ENCODE assay signal across 41 cellular contexts in genomic region chr20:45299786-45300185, GRCh38. TPM values are rescaled to one million over a fixed set of nuclear protein-coding genes. Genes with fewer than 3 reads are reported as not detected.
"Had no signal": no experiment of that assay in that cellular context is flagged by ENCODE, and none has a peak within 500 bp of the region (broad histone marks: within the 10 kb centered on the region; RNA-seq: fewer than 3 reads in every experiment).

No MANE protein-coding gene starts in this region.

- ATAC-seq: activated naive CD4-positive, alpha-beta T cell treated with anti-CD3 and anti-CD28 coated beads, Interleukin-2, amount 50 U/mL, for 72 hours; activated naive CD8-positive, alpha-beta T cell treated with anti-CD3 and anti-CD28 coated beads, Interleukin-2, amount 50 U/mL, for 24 hours; activated T-cell treated with anti-CD3 and anti-CD28 coated beads, Interleukin-2, amount 50 U/mL, for 4 hours; activated T-cell treated with anti-CD3 and anti-CD28 coated beads, Interleukin-2, amount 50 U/mL, for 72 hours; activated T-helper 17 cell treated with anti-CD3 and anti-CD28 coated beads, Interleukin-2, amount 50 U/mL, for 72 hours; body of pancreas had no signal

- H3K36me3 Mint-ChIP-seq: activated naive CD4-positive, alpha-beta T cell treated with anti-CD3 and anti-CD28 coated beads, Interleukin-2, amount 10 ng/mL, durations not matched to agents 7 days and 5 days; activated naive CD4-positive, alpha-beta T cell treated with anti-CD3 and anti-CD28 coated beads, Interleukin-2, amount 50 U/mL, for 24 hours; activated naive CD8-positive, alpha-beta T cell; activated naive CD8-positive, alpha-beta T cell treated with anti-CD3 and anti-CD28 coated beads for 36 hours; activated naive CD8-positive, alpha-beta T cell treated with anti-CD3 and anti-CD28 coated beads, Interleukin-2, amount 10 ng/mL, durations not matched to agents 7 days and 5 days; brain had no signal

- H3K27ac Mint-ChIP-seq: activated naive CD4-positive, alpha-beta T cell treated with anti-CD3 and anti-CD28 coated beads for 36 hours; activated naive CD4-positive, alpha-beta T cell treated with anti-CD3 and anti-CD28 coated beads, Interleukin-2, amount 10 ng/mL, durations not matched to agents 7 days and 5 days; activated naive CD4-positive, alpha-beta T cell treated with anti-CD3 and anti-CD28 coated beads, Interleukin-2, amount 50 U/mL, for 24 hours; activated naive CD4-positive, alpha-beta T cell treated with anti-CD3 and anti-CD28 coated beads, Interleukin-2, amount 50 U/mL, for 72 hours; activated naive CD8-positive, alpha-beta T cell; activated naive CD8-positive, alpha-beta T cell treated with anti-CD3 and anti-CD28 coated beads for 36 hours; activated naive CD8-positive, alpha-beta T cell treated with anti-CD3 and anti-CD28 coated beads, Interleukin-2, amount 10 ng/mL, durations not matched to agents 7 days and 5 days; activated naive CD8-positive, alpha-beta T cell treated with anti-CD3 and anti-CD28 coated beads, Interleukin-2, amount 50 U/mL, for 24 hours; activated T-cell treated with anti-CD3 and anti-CD28 coated beads, Interleukin-2, amount 50 U/mL, for 72 hours; activated T-helper 1 cell treated with anti-CD3 and anti-CD28 coated beads, Interleukin-12 subunit alpha, Interleukin-12 subunit beta, Interleukin-2, Interleukin-4 antibody, amounts not matched to agents 30 ng/mL and 10 ng/mL and 1 ng/mL, durations not matched to agents 14 hours and 24 hours and 36 hours; activated T-helper 17 cell treated with anti-CD3 and anti-CD28 coated beads, Interleukin-2, amount 50 U/mL, for 72 hours; activated T-helper 2 cell treated with anti-CD3 and anti-CD28 coated beads, Interferon-gamma antibody, Interleukin-2, Interleukin-4, amounts not matched to agents 10 μg/mL and 5 μg/mL and 100 μg/mL, durations not matched to agents 14 hours and 24 hours and 36 hours; brain had no signal

- H3K4me3 Mint-ChIP-seq: activated naive CD4-positive, alpha-beta T cell treated with anti-CD3 and anti-CD28 coated beads for 36 hours; activated naive CD4-positive, alpha-beta T cell treated with anti-CD3 and anti-CD28 coated beads, Interleukin-2, amount 10 ng/mL, durations not matched to agents 7 days and 5 days; activated naive CD4-positive, alpha-beta T cell treated with anti-CD3 and anti-CD28 coated beads, Interleukin-2, amount 50 U/mL, for 24 hours; activated naive CD8-positive, alpha-beta T cell; activated naive CD8-positive, alpha-beta T cell treated with anti-CD3 and anti-CD28 coated beads for 36 hours; activated naive CD8-positive, alpha-beta T cell treated with anti-CD3 and anti-CD28 coated beads, Interleukin-2, amount 10 ng/mL, durations not matched to agents 7 days and 5 days; activated naive CD8-positive, alpha-beta T cell treated with anti-CD3 and anti-CD28 coated beads, Interleukin-2, amount 50 U/mL, for 24 hours; activated T-cell treated with anti-CD3 and anti-CD28 coated beads, Interleukin-2, amount 50 U/mL, for 4 hours; activated T-cell treated with anti-CD3 and anti-CD28 coated beads, Interleukin-2, amount 50 U/mL, for 72 hours; activated T-helper 1 cell treated with anti-CD3 and anti-CD28 coated beads, Interleukin-12 subunit alpha, Interleukin-12 subunit beta, Interleukin-2, Interleukin-4 antibody, amounts not matched to agents 30 ng/mL and 10 ng/mL and 1 ng/mL, durations not matched to agents 14 hours and 24 hours and 36 hours; activated T-helper 17 cell treated with anti-CD3 and anti-CD28 coated beads, Interleukin-2, amount 50 U/mL, for 72 hours; brain; central memory CD8-positive, alpha-beta T cell had no signal

- DNase-seq: activated effector memory CD4-positive, alpha-beta T cell treated with anti-CD3 and anti-CD28 coated beads, Interleukin-2, amount 50 U/mL, for 16 hours; activated effector memory CD4-positive, alpha-beta T cell treated with Interleukin-2 at 50 U/mL for 16 hours; activated gamma-delta T cell; activated gamma-delta T cell treated with Interleukin-2 at 50 U/mL for 16 hours; activated naive CD4-positive, alpha-beta T cell; activated naive CD4-positive, alpha-beta T cell treated with anti-CD3 and anti-CD28 coated beads for 36 hours; activated naive CD4-positive, alpha-beta T cell treated with anti-CD3 and anti-CD28 coated beads, Interleukin-2, amount 10 ng/mL, durations not matched to agents 7 days and 5 days; activated naive CD4-positive, alpha-beta T cell treated with anti-CD3 and anti-CD28 coated beads, Interleukin-2, amount 50 U/mL, for 16 hours; activated naive CD4-positive, alpha-beta T cell treated with Interleukin-2 at 50 U/mL for 16 hours; activated naive CD8-positive, alpha-beta T cell treated with anti-CD3 and anti-CD28 coated beads for 36 hours; activated naive CD8-positive, alpha-beta T cell treated with anti-CD3 and anti-CD28 coated beads, Interleukin-2, amount 10 ng/mL, durations not matched to agents 7 days and 5 days; activated naive CD8-positive, alpha-beta T cell treated with anti-CD3 and anti-CD28 coated beads, Interleukin-2, amount 50 U/mL, for 24 hours; activated T-cell treated with anti-CD3 and anti-CD28 coated beads, Interleukin-2, amount 50 U/mL, for 4 hours; activated T-cell treated with anti-CD3 and anti-CD28 coated beads, Interleukin-2, amount 50 U/mL, for 48 hours; activated T-cell treated with anti-CD3 and anti-CD28 coated beads, Interleukin-2, amount 50 U/mL, for 72 hours; adrenal gland; amniotic stem cell; amygdala; anterior cingulate cortex; body of pancreas; brain microvascular endothelial cell; caudate nucleus; central memory CD4-positive, alpha-beta T cell; cerebellar nuclear complex had no signal

- H3K27me3 ChIP-seq: ascending aorta, body of pancreas, brain microvascular endothelial cell, cardiac muscle cell had no signal

- H3K4me1 ChIP-seq: adrenal gland, ascending aorta, breast epithelium had no signal

- H3K9me3 ChIP-seq: adrenal gland, ascending aorta, body of pancreas, breast epithelium had no signal

- H3K9me3 Mint-ChIP-seq: activated naive CD4-positive, alpha-beta T cell treated with anti-CD3 and anti-CD28 coated beads for 36 hours; activated naive CD4-positive, alpha-beta T cell treated with anti-CD3 and anti-CD28 coated beads, Interleukin-2, amount 50 U/mL, for 24 hours; activated naive CD4-positive, alpha-beta T cell treated with anti-CD3 and anti-CD28 coated beads, Interleukin-2, amount 50 U/mL, for 72 hours; activated naive CD8-positive, alpha-beta T cell treated with anti-CD3 and anti-CD28 coated beads, Interleukin-2, amount 10 ng/mL, durations not matched to agents 7 days and 5 days; activated naive CD8-positive, alpha-beta T cell treated with anti-CD3 and anti-CD28 coated beads, Interleukin-2, amount 50 U/mL, for 24 hours; activated T-cell treated with anti-CD3 and anti-CD28 coated beads, Interleukin-2, amount 50 U/mL, for 4 hours; activated T-helper 1 cell treated with anti-CD3 and anti-CD28 coated beads, Interleukin-12 subunit alpha, Interleukin-12 subunit beta, Interleukin-2, Interleukin-4 antibody, amounts not matched to agents 30 ng/mL and 10 ng/mL and 1 ng/mL, durations not matched to agents 14 hours and 24 hours and 36 hours; activated T-helper 17 cell treated with anti-CD3 and anti-CD28 coated beads, Interleukin-2, amount 50 U/mL, for 72 hours; activated T-helper 2 cell treated with anti-CD3 and anti-CD28 coated beads, Interferon-gamma antibody, Interleukin-2, Interleukin-4, amounts not matched to agents 10 μg/mL and 5 μg/mL and 100 μg/mL, durations not matched to agents 14 hours and 24 hours and 36 hours; central memory CD8-positive, alpha-beta T cell had no signal

- H3K4me1 Mint-ChIP-seq: activated naive CD4-positive, alpha-beta T cell treated with anti-CD3 and anti-CD28 coated beads, Interleukin-2, amount 50 U/mL, for 24 hours; central memory CD8-positive, alpha-beta T cell had no signal

- H3K4me3 ChIP-seq: adrenal gland, ascending aorta, body of pancreas, breast epithelium, cardiac muscle cell had no signal

- H3K36me3 ChIP-seq: adrenal gland, ascending aorta, brain microvascular endothelial cell, breast epithelium, cardiac muscle cell had no signal

- H3K27ac ChIP-seq: adrenal gland, ascending aorta, body of pancreas, brain microvascular endothelial cell, breast epithelium, cardiac muscle cell had no signal

RNA-seq across cellular contexts. Expression of gene RBPJL, which starts 6.9 kb away (rescaled TPM):
- total RNA-seq: activated naive CD4-positive, alpha-beta T cell treated with anti-CD3 and anti-CD28 coated beads for 36 hours; activated naive CD4-positive, alpha-beta T cell treated with anti-CD3 and anti-CD28 coated beads, Interleukin-2, amount 50 U/mL, for 72 hours; activated naive CD8-positive, alpha-beta T cell treated with anti-CD3 and anti-CD28 coated beads for 36 hours; activated naive CD8-positive, alpha-beta T cell treated with anti-CD3 and anti-CD28 coated beads, Interleukin-2, amount 10 ng/mL, durations not matched to agents 7 days and 5 days; activated T-cell treated with anti-CD3 and anti-CD28 coated beads, Interleukin-2, amount 50 U/mL, for 72 hours; activated T-helper 17 cell treated with anti-CD3 and anti-CD28 coated beads, Interleukin-2, amount 50 U/mL, for 72 hours; activated T-helper 2 cell treated with anti-CD3 and anti-CD28 coated beads, Interferon-gamma antibody, Interleukin-2, Interleukin-4, amounts not matched to agents 10 μg/mL and 5 μg/mL and 100 μg/mL, durations not matched to agents 14 hours and 24 hours and 36 hours; adrenal gland; aorta; ascending aorta; astrocyte; breast epithelium; bronchial epithelial cell; cardiac muscle cell; cardiac septum; cerebellum; chondrocyte had no signal

RNA-seq across cellular contexts. Expression of gene MATN4, which starts 8.3 kb away (rescaled TPM):
- total RNA-seq: cardiac muscle cell, cardiac septum, cerebellum had no signal

RNA-seq across cellular contexts. Expression of gene SLPI, which starts 45.4 kb away (rescaled TPM):
- total RNA-seq: activated naive CD4-positive, alpha-beta T cell treated with anti-CD3 and anti-CD28 coated beads for 36 hours; activated naive CD4-positive, alpha-beta T cell treated with anti-CD3 and anti-CD28 coated beads, Interleukin-2, amount 50 U/mL, for 72 hours; activated naive CD8-positive, alpha-beta T cell treated with anti-CD3 and anti-CD28 coated beads for 36 hours; activated naive CD8-positive, alpha-beta T cell treated with anti-CD3 and anti-CD28 coated beads, Interleukin-2, amount 10 ng/mL, durations not matched to agents 7 days and 5 days; activated T-cell treated with anti-CD3 and anti-CD28 coated beads, Interleukin-2, amount 50 U/mL, for 72 hours; activated T-helper 1 cell treated with anti-CD3 and anti-CD28 coated beads, Interleukin-12 subunit alpha, Interleukin-12 subunit beta, Interleukin-2, Interleukin-4 antibody, amounts not matched to agents 30 ng/mL and 10 ng/mL and 1 ng/mL, durations not matched to agents 14 hours and 24 hours and 36 hours; activated T-helper 17 cell treated with anti-CD3 and anti-CD28 coated beads, Interleukin-2, amount 50 U/mL, for 72 hours; activated T-helper 2 cell treated with anti-CD3 and anti-CD28 coated beads, Interferon-gamma antibody, Interleukin-2, Interleukin-4, amounts not matched to agents 10 μg/mL and 5 μg/mL and 100 μg/mL, durations not matched to agents 14 hours and 24 hours and 36 hours; cardiac muscle cell had no signal
